ENCODE assay signal across 8 cellular contexts in the genomic region with DNA sequence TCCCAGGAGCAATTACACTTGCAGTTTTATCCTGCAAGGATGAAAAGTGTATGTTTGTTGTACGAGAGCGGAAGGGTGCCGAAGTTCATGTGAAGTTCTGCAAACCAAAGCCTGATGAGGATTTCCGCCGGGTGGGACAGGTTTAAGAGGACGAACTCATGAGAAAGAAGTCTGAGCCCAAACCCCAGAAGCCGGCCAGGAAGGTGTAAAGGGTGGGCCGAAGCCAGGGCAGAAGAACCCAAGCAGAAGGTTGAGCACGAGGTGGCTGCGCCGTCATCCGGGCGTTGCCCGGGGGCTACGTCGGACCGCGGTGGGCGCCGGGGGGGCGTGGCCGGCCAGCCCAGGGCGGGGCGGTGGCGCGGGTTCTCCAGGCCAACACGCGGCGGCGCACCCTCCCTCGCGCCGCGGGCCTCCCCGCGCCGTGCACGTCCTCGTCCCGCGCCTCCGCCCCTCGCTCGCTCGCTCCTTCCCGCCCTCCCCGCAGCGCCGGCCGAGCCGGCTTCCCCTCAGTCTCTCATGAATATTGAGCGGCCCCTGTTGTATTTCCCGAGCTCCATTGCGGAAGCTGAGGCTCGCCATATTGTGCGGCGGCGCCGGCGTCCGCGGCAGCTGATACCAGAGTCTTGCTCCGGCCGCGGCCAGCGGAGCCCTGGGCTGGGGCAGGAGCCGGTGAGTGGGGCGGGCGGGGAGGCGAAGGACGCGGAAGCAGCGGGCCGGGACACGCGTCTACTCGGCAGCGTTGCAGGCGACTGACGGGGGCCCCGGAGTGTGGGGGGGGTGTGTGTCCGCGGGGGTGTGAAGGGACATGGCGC. TPM values are rescaled to one million over a fixed set of nuclear protein-coding genes. Genes with fewer than 3 reads are reported as not detected.
A peak's percentile ranks its signal among the peaks of the same experiment; 100 is the strongest.
DNase-seq lines count a peak whose midpoint lies in the region; ATAC-seq and TF ChIP-seq lines count a peak whose summit lies in the region.

A gene (plus strand): TSS at position 578 of the 812 bp plus-strand sequence. CDS start 41,996 bp downstream, outside the sequence.

- H3K36me3 Mint-ChIP-seq in activated T-helper 1 cell treated with anti-CD3 and anti-CD28 coated beads, Interleukin-12 subunit alpha, Interleukin-12 subunit beta, Interleukin-2, Interleukin-4 antibody, amounts not matched to agents 30 ng/mL and 10 ng/mL and 1 ng/mL, durations not matched to agents 14 hours and 24 hours and 36 hours (ENCODE audit: low read depth): peaks cover 1% of the 10 kb centered on the region
- H3K36me3 Mint-ChIP-seq in naive thymus-derived CD4-positive, alpha-beta T cell: peaks cover 0 to 5% (median 0%) of the 10 kb centered on the region in 5 donors
- no peaks in the 10 kb centered on the region for H3K36me3 Mint-ChIP-seq in stimulated activated naive B cell treated with anti-CD40 and anti-IgM and Interleukin-4, amounts not matched to agents 10 μg/mL and 1 μg/mL and 100 μg/mL, for 72 hours

- peak within 1 kb of the TSS; percentile 87 to 91 for H3K4me3 ChIP-seq in Panc1 (ENCODE audit: low read depth in 2 of 2, low read length in 2 of 2)
- H3K4me3 ChIP-seq in fibroblast of lung (replicated peaks in 1 of 4; ENCODE audit: control extremely low read depth in 1 of 4, insufficient read depth in 1 of 4, low read depth in 3 of 4, low read length in 4 of 4): peak within 1 kb of the TSS; percentile 80 to 97 (median 90)
- peak within 1 kb of the TSS; percentile 74 for H3K4me3 ChIP-seq in naive thymus-derived CD4-positive, alpha-beta T cell (ENCODE audit: low read length)

- TF ChIP-seq CTCF in Panc1 (IDR thresholded peaks at IDR 0.05): peak; percentile 39
- no peak for TF ChIP-seq CTCF in fibroblast of lung (conservative IDR thresholded peaks at IDR 0.05 in 1 of 2, IDR thresholded peaks at IDR 0.05 in 1 of 2; ENCODE audit: low read depth in 1 of 2, low read length in 2 of 2)

- H3K27ac ChIP-seq in Panc1 (ENCODE audit: low read length): peak within 1 kb of the TSS; percentile 81
- peak within 1 kb of the TSS; percentile 29 for H3K27ac ChIP-seq in fibroblast of lung (ENCODE audit: insufficient read depth, low read length)
- peak within 1 kb of the TSS; percentile 75 for H3K27ac ChIP-seq in naive thymus-derived CD4-positive, alpha-beta T cell (ENCODE audit: low read depth, low read length)

- H3K4me1 Mint-ChIP-seq in activated T-helper 1 cell treated with anti-CD3 and anti-CD28 coated beads, Interleukin-12 subunit alpha, Interleukin-12 subunit beta, Interleukin-2, Interleukin-4 antibody, amounts not matched to agents 30 ng/mL and 10 ng/mL and 1 ng/mL, durations not matched to agents 14 hours and 24 hours and 36 hours (ENCODE audit: low read depth): peaks cover 29% of the 10 kb centered on the region
- H3K4me1 Mint-ChIP-seq in naive thymus-derived CD4-positive, alpha-beta T cell: peaks cover 27 to 56% (median 45%) of the 10 kb centered on the region in 7 donors
- peaks cover 14 to 35% of the 10 kb centered on the region in 2 donors for H3K4me1 Mint-ChIP-seq in stimulated activated naive B cell treated with anti-CD40 and anti-IgM and Interleukin-4, amounts not matched to agents 10 μg/mL and 1 μg/mL and 100 μg/mL, for 72 hours

- peak within 1 kb of the TSS; percentile 82 for H3K27ac Mint-ChIP-seq in activated T-helper 1 cell treated with anti-CD3 and anti-CD28 coated beads, Interleukin-12 subunit alpha, Interleukin-12 subunit beta, Interleukin-2, Interleukin-4 antibody, amounts not matched to agents 30 ng/mL and 10 ng/mL and 1 ng/mL, durations not matched to agents 14 hours and 24 hours and 36 hours
- peak within 1 kb of the TSS; percentile 69 to 96 (median 88) for H3K27ac Mint-ChIP-seq in naive thymus-derived CD4-positive, alpha-beta T cell
- peak within 1 kb of the TSS; percentile 92 for H3K27ac Mint-ChIP-seq in stimulated activated naive B cell treated with anti-CD40 and anti-IgM and Interleukin-4, amounts not matched to agents 10 μg/mL and 1 μg/mL and 100 μg/mL, for 72 hours

- BruUV-seq in Panc1 (replicated peaks; lab: Mats Ljungman, UMichigan): no TSS peak

- ATAC-seq in GM21515 (IDR thresholded peaks at IDR 0.05; ENCODE audit: unreplicated experiment) (peak; percentile 87), Panc1 (peak; percentile 99)
- ATAC-seq in naive thymus-derived CD4-positive, alpha-beta T cell: peak; percentile 95
- ATAC-seq in stimulated activated naive B cell treated with anti-CD40 and anti-IgM and Interleukin-4, amounts not matched to agents 10 μg/mL and 1 μg/mL and 100 μg/mL, for 72 hours (replicated peaks): peak; percentile 89 to 90

- DNase-seq in DMS 273 (lab: John Stamatoyannopoulos, UW; ENCODE audit: unreplicated experiment) (peak; percentile 95), HuH-7 (ENCODE audit: low spot score) (peak; percentile 65), Panc1 (ENCODE audit: low read depth, low spot score) (peak; percentile 17), fibroblast of lung (ENCODE audit: low read depth in 2 of 2) (peak; percentile 72 to 80)
- DNase-seq in activated T-helper 1 cell treated with anti-CD3 and anti-CD28 coated beads, Interleukin-12 subunit alpha, Interleukin-12 subunit beta, Interleukin-2, Interleukin-4 antibody, amounts not matched to agents 30 ng/mL and 10 ng/mL and 1 ng/mL, durations not matched to agents 14 hours and 24 hours and 36 hours (ENCODE audit: low spot score): peak; percentile 65
- peak; percentile 64 to 80 (median 77) for DNase-seq in naive thymus-derived CD4-positive, alpha-beta T cell
- peak; percentile 77 for DNase-seq in stimulated activated naive B cell treated with anti-CD40 and anti-IgM and Interleukin-4, amounts not matched to agents 10 μg/mL and 1 μg/mL and 100 μg/mL, for 72 hours

- POLR2A ChIA-PET in Panc1 (lab: Charles Lee): interaction anchor here (0.6 to 0.8 kb wide), 5 partner anchors 11 to 784 kb away, joined by 3 to 20 read pairs (median 4); no protein-coding TSS in a partner anchor
- POLR2A ChIA-PET in naive thymus-derived CD4-positive, alpha-beta T cell (lab: Charles Lee): interaction anchor here (0.7 to 1.8 kb wide), 8 partner anchors 12 to 636 kb away, joined by 3 to 8 read pairs (median 4); a partner anchor contains a TSS

- H3K9ac ChIP-seq in fibroblast of lung (ENCODE audit: insufficient read depth, low read length): peak within 1 kb of the TSS; percentile 76

- H3K4me2 ChIP-seq in fibroblast of lung (ENCODE audit: extremely low read depth, insufficient read depth, low read length): peak within 1 kb of the TSS; percentile 89

- H3K9me3 Mint-ChIP-seq in activated T-helper 1 cell treated with anti-CD3 and anti-CD28 coated beads, Interleukin-12 subunit alpha, Interleukin-12 subunit beta, Interleukin-2, Interleukin-4 antibody, amounts not matched to agents 30 ng/mL and 10 ng/mL and 1 ng/mL, durations not matched to agents 14 hours and 24 hours and 36 hours: no peaks in the 10 kb centered on the region
- peaks cover 0 to 4% (median 0%) of the 10 kb centered on the region in 11 donors for H3K9me3 Mint-ChIP-seq in naive thymus-derived CD4-positive, alpha-beta T cell
- H3K9me3 Mint-ChIP-seq in stimulated activated naive B cell treated with anti-CD40 and anti-IgM and Interleukin-4, amounts not matched to agents 10 μg/mL and 1 μg/mL and 100 μg/mL, for 72 hours: no peaks in the 10 kb centered on the region

- H3K4me1 ChIP-seq in Panc1 (ENCODE audit: control insufficient read depth, insufficient read depth, low read length): peaks cover 18% of the 10 kb centered on the region; the same call in 1 of the 2 replicates
- no peaks in the 10 kb centered on the region for H3K4me1 ChIP-seq in fibroblast of lung (ENCODE audit: control insufficient read depth, extremely low read depth, insufficient read depth, low read length)
- peaks cover 11 to 15% of the 10 kb centered on the region in 2 donors for H3K4me1 ChIP-seq in naive thymus-derived CD4-positive, alpha-beta T cell (ENCODE audit: control insufficient read depth in 2 of 2, insufficient read depth in 2 of 2, low read length in 2 of 2)

- H3K9me3 ChIP-seq in Panc1 (ENCODE audit: control insufficient read depth, insufficient read depth, low read depth, low read length) (no peaks in the 10 kb centered on the region), fibroblast of lung (ENCODE audit: control insufficient read depth, insufficient read depth, low read depth, low read length) (no peaks in the 10 kb centered on the region)
- H3K9me3 ChIP-seq in naive thymus-derived CD4-positive, alpha-beta T cell (ENCODE audit: control insufficient read depth in 2 of 3, low read length in 3 of 3): no peaks in the 10 kb centered on the region

- peak within 1 kb of the TSS; percentile 89 for H3K4me3 Mint-ChIP-seq in activated T-helper 1 cell treated with anti-CD3 and anti-CD28 coated beads, Interleukin-12 subunit alpha, Interleukin-12 subunit beta, Interleukin-2, Interleukin-4 antibody, amounts not matched to agents 30 ng/mL and 10 ng/mL and 1 ng/mL, durations not matched to agents 14 hours and 24 hours and 36 hours
- peak within 1 kb of the TSS; percentile 87 to 96 (median 92) for H3K4me3 Mint-ChIP-seq in naive thymus-derived CD4-positive, alpha-beta T cell
- peak within 1 kb of the TSS; percentile 95 to 97 for H3K4me3 Mint-ChIP-seq in stimulated activated naive B cell treated with anti-CD40 and anti-IgM and Interleukin-4, amounts not matched to agents 10 μg/mL and 1 μg/mL and 100 μg/mL, for 72 hours

- in situ Hi-C loops in Panc1 (cut with HindIII; ENCODE audit: low pct_unique_long_range_greater_than_20kb, low sequenced_read_pairs): no loop called here

- peak within 1 kb of the TSS; percentile 85 for H2AFZ ChIP-seq in fibroblast of lung (ENCODE audit: low read length)

- H4K20me1 ChIP-seq in fibroblast of lung (ENCODE audit: control insufficient read depth, extremely low read depth, insufficient read depth, low read length): peaks cover 4% of the 10 kb centered on the region

- peaks cover 26% of the 10 kb centered on the region for H3K79me2 ChIP-seq in fibroblast of lung (ENCODE audit: control insufficient read depth, insufficient read depth, low read length)

- intact Hi-C loops in Panc1 (cut with micrococcal nuclease; ENCODE audit: unreplicated experiment): no loop called here
- intact Hi-C loops in activated T-helper 1 cell treated with anti-CD3 and anti-CD28 coated beads, Interleukin-12 subunit alpha, Interleukin-12 subunit beta, Interleukin-2, Interleukin-4 antibody, amounts not matched to agents 30 ng/mL and 10 ng/mL and 1 ng/mL, durations not matched to agents 14 hours and 24 hours and 36 hours (cut with micrococcal nuclease): loop anchor here (1.0 to 10.0 kb wide), 10 partner anchors 72 to 1410 kb away; a partner anchor contains a TSS
- intact Hi-C loops in naive thymus-derived CD4-positive, alpha-beta T cell (cut with micrococcal nuclease): loop anchor here (1.0 to 10.0 kb wide), 19 partner anchors 22 to 1573 kb away; a partner anchor contains a TSS

- H3K27me3 ChIP-seq in Panc1 (ENCODE audit: control insufficient read depth, insufficient read depth, low read length) (no peaks in the 10 kb centered on the region), fibroblast of lung (ENCODE audit: control insufficient read depth, insufficient read depth, low read length) (no peaks in the 10 kb centered on the region)
- H3K27me3 ChIP-seq in naive thymus-derived CD4-positive, alpha-beta T cell (ENCODE audit: control insufficient read depth in 2 of 2, insufficient read depth in 2 of 2, low read length in 2 of 2): no peaks in the 10 kb centered on the region

- no peaks in the 10 kb centered on the region; the same call in 1 of the 2 replicates for H3K36me3 ChIP-seq in Panc1 (ENCODE audit: control insufficient read depth, insufficient read depth, low read length)
- no peaks in the 10 kb centered on the region for H3K36me3 ChIP-seq in fibroblast of lung (ENCODE audit: control insufficient read depth, insufficient read depth, low read length)
- H3K36me3 ChIP-seq in naive thymus-derived CD4-positive, alpha-beta T cell (ENCODE audit: control insufficient read depth in 2 of 3, insufficient read depth in 3 of 3, low read length in 3 of 3): peaks cover 0 to 7% (median 0%) of the 10 kb centered on the region in 3 experiments

- CTCF ChIA-PET in Panc1 (lab: Charles Lee): interaction anchor here (0.6 kb wide), 2 partner anchors 328 to 1699 kb away, joined by 3 to 7 read pairs; no protein-coding TSS in a partner anchor
- CTCF ChIA-PET in naive thymus-derived CD4-positive, alpha-beta T cell (lab: Charles Lee): interaction anchor here (0.6 to 0.7 kb wide), 3 partner anchors 16 to 221 kb away, joined by 3 to 4 read pairs (median 3); no protein-coding TSS in a partner anchor

- peaks cover 15% of the 10 kb centered on the region for H3K27me3 Mint-ChIP-seq in activated T-helper 1 cell treated with anti-CD3 and anti-CD28 coated beads, Interleukin-12 subunit alpha, Interleukin-12 subunit beta, Interleukin-2, Interleukin-4 antibody, amounts not matched to agents 30 ng/mL and 10 ng/mL and 1 ng/mL, durations not matched to agents 14 hours and 24 hours and 36 hours (ENCODE audit: insufficient read depth)
- H3K27me3 Mint-ChIP-seq in naive thymus-derived CD4-positive, alpha-beta T cell: peaks cover 0 to 26% (median 0%) of the 10 kb centered on the region in 5 donors
- no peaks in the 10 kb centered on the region for H3K27me3 Mint-ChIP-seq in stimulated activated naive B cell treated with anti-CD40 and anti-IgM and Interleukin-4, amounts not matched to agents 10 μg/mL and 1 μg/mL and 100 μg/mL, for 72 hours

RNA-seq across cellular contexts. Expression of the gene that starts here (rescaled TPM):
- total RNA-seq in Panc1 (2021; ENCODE audit: unreplicated experiment): 32.8 TPM
- polyA plus RNA-seq in Panc1 (2012; ENCODE audit: insufficient read length): 15.4 TPM
- total RNA-seq in activated T-helper 1 cell treated with anti-CD3 and anti-CD28 coated beads, Interleukin-12 subunit alpha, Interleukin-12 subunit beta, Interleukin-2, Interleukin-4 antibody, amounts not matched to agents 30 ng/mL and 10 ng/mL and 1 ng/mL, durations not matched to agents 14 hours and 24 hours and 36 hours: 24.1 and 24.4 TPM in 2 replicates
- 18.2 and 19.7 TPM in 2 replicates for total RNA-seq in fibroblast of lung
- 40.6 TPM in 2 replicates for polyA plus RNA-seq in fibroblast of lung
- polyA plus RNA-seq in fibroblast of lung (2012): 15.5 and 18.0 TPM in 2 replicates
- 0.16 and 4.9 TPM in 2 replicates for polyA minus RNA-seq in fibroblast of lung (ENCODE audit: low replicate concordance)
- 10 to 100 TPM; 14.9 to 27.7 (median 19.6) TPM for total RNA-seq in naive thymus-derived CD4-positive, alpha-beta T cell
- 10 to 100 TPM; 20.8 to 35.5 TPM for polyA plus RNA-seq in naive thymus-derived CD4-positive, alpha-beta T cell

Comparison
In these comparisons a context has a peak if more than half of its experiments do, and no peak if none do; other contexts are left out.
1. Peak in every context shown above with its lines: DNase-seq, ATAC-seq, H3K4me3 ChIP-seq and H3K27ac ChIP-seq.
2. DNase-seq: peak in every context shown above with its lines; median percentile 95 in DMS 273; 77 in naive thymus-derived CD4-positive, alpha-beta T cell; 77 in stimulated activated naive B cell treated with anti-CD40 and anti-IgM and Interleukin-4, amounts not matched to agents 10 μg/mL and 1 μg/mL and 100 μg/mL, for 72 hours; 76 in fibroblast of lung; 65 in HuH-7; 65 in activated T-helper 1 cell treated with anti-CD3 and anti-CD28 coated beads, Interleukin-12 subunit alpha, Interleukin-12 subunit beta, Interleukin-2, Interleukin-4 antibody, amounts not matched to agents 30 ng/mL and 10 ng/mL and 1 ng/mL, durations not matched to agents 14 hours and 24 hours and 36 hours; 17 in Panc1.
3. H3K27ac ChIP-seq: peak in every context shown above with its lines; median percentile 81 in Panc1; 75 in naive thymus-derived CD4-positive, alpha-beta T cell; 29 in fibroblast of lung.